ENCODE assay signal across 21 cellular contexts in the genomic region with DNA sequence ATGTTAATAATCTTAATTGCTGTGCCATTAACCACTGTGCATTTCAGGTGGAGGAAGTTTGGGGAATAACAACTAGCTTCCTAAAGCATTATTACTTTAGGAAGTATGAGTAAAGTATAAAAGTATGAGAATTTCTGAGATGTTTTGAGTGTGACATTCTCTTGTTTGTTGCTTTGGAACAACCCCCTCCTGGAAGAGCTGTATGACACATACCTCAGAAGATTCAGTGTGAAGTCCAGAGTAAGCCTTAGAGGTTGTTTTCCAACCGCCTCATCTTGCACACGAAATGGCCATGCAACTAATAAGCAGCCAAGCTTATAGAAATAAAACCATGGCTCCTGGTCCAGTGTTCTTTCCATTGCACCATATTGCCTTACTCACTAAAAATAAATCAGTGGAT. TPM values are rescaled to one million over a fixed set of nuclear protein-coding genes. Genes with fewer than 3 reads are reported as not detected.
A peak's percentile ranks its signal among the peaks of the same experiment; 100 is the strongest.
DNase-seq lines count a peak whose midpoint lies in the region; ATAC-seq and TF ChIP-seq lines count a peak whose summit lies in the region.
"Had no signal": no experiment of that assay in that cellular context is flagged by ENCODE, and none has a peak within 500 bp of the region (broad histone marks: within the 10 kb centered on the region; RNA-seq: fewer than 3 reads in every experiment).

No MANE protein-coding gene starts in this region.

- H3K36me3 ChIP-seq in BJ (ENCODE audit: control insufficient read depth, insufficient read depth, low read length) (no peaks in the 10 kb centered on the region), MG63 (no peaks in the 10 kb centered on the region), osteoblast (ENCODE audit: insufficient read depth, low read length) (no peaks in the 10 kb centered on the region)
- H3K36me3 ChIP-seq: ascending aorta, esophagus muscularis mucosa had no signal

- H3K27me3 Mint-ChIP-seq in naive thymus-derived CD8-positive, alpha-beta T cell: peaks cover 0 to 4% (median 0%) of the 10 kb centered on the region in 5 donors
- no peaks in the 10 kb centered on the region for H3K27me3 Mint-ChIP-seq in activated T-cell treated with anti-CD3 and anti-CD28 coated beads, Interleukin-2, amount 50 U/mL, for 24 hours
- H3K27me3 Mint-ChIP-seq: activated CD8-positive, alpha-beta memory T cell treated with anti-CD3 and anti-CD28 coated beads, Interleukin-2, amount 10 ng/mL, durations not matched to agents 7 days and 5 days; dendritic cell treated with granulocyte-macrophage colony-stimulating factor and Interleukin-4, amounts not matched to agents 40 ng/mL and 50 ng/mL, for 4 days had no signal

- no peak overlapping the region for H3K4me3 ChIP-seq in BJ (ENCODE audit: low read depth, low read length)
- H3K4me3 ChIP-seq in MG63: no peak overlapping the region
- no peak overlapping the region for H3K4me3 ChIP-seq in osteoblast (ENCODE audit: insufficient read depth, low read length)
- H3K4me3 ChIP-seq: ascending aorta, esophagus muscularis mucosa, skin epidermis, testis had no signal

- H2AFZ ChIP-seq in osteoblast (ENCODE audit: low read length): no peak overlapping the region

- no peak overlapping the region for H3K4me3 Mint-ChIP-seq in naive thymus-derived CD8-positive, alpha-beta T cell
- H3K4me3 Mint-ChIP-seq in activated T-cell treated with anti-CD3 and anti-CD28 coated beads, Interleukin-2, amount 50 U/mL, for 24 hours: no peak overlapping the region
- H3K4me3 Mint-ChIP-seq: activated CD8-positive, alpha-beta memory T cell treated with anti-CD3 and anti-CD28 coated beads, Interleukin-2, amount 10 ng/mL, durations not matched to agents 7 days and 5 days; dendritic cell treated with granulocyte-macrophage colony-stimulating factor and Interleukin-4, amounts not matched to agents 40 ng/mL and 50 ng/mL, for 4 days had no signal

- H3K4me1 Mint-ChIP-seq in naive thymus-derived CD8-positive, alpha-beta T cell: no peaks in the 10 kb centered on the region
- H3K4me1 Mint-ChIP-seq in activated T-cell treated with anti-CD3 and anti-CD28 coated beads, Interleukin-2, amount 50 U/mL, for 24 hours (ENCODE audit: low read depth): no peaks in the 10 kb centered on the region

- peaks cover 29% of the 10 kb centered on the region for H3K4me1 ChIP-seq in osteoblast (ENCODE audit: insufficient read depth, low read length)

- POLR2A ChIA-PET in BJ (lab: Charles Lee): no interaction called here
- POLR2A ChIA-PET in naive thymus-derived CD8-positive, alpha-beta T cell (lab: Charles Lee): no interaction called here

- ATAC-seq in HG02938 (IDR thresholded peaks at IDR 0.05; ENCODE audit: unreplicated experiment) (no peak), GM18858 (IDR thresholded peaks at IDR 0.05; ENCODE audit: unreplicated experiment) (no peak)
- no peak for ATAC-seq in naive thymus-derived CD8-positive, alpha-beta T cell
- ATAC-seq: activated CD4-positive, CD25-positive, alpha-beta regulatory T cell treated with anti-CD3 and anti-CD28 coated beads, Interleukin-2, amount 50 U/mL, for 24 hours; activated CD8-positive, alpha-beta memory T cell treated with anti-CD3 and anti-CD28 coated beads, Interleukin-2, amount 10 ng/mL, durations not matched to agents 7 days and 5 days had no signal

- H4K20me1 ChIP-seq in osteoblast (ENCODE audit: insufficient read depth, low read length): no peaks in the 10 kb centered on the region

- no peak for TF ChIP-seq CTCF in BJ (IDR thresholded peaks at IDR 0.05; ENCODE audit: insufficient read depth, low read depth, low read length)
- no peak for TF ChIP-seq CTCF in osteoblast (IDR thresholded peaks at IDR 0.05; ENCODE audit: extremely low read depth, low read depth, low read length)

- H3K9me3 Mint-ChIP-seq in naive thymus-derived CD8-positive, alpha-beta T cell: no peaks in the 10 kb centered on the region
- no peaks in the 10 kb centered on the region for H3K9me3 Mint-ChIP-seq in activated T-cell treated with anti-CD3 and anti-CD28 coated beads, Interleukin-2, amount 50 U/mL, for 24 hours
- H3K9me3 Mint-ChIP-seq: dendritic cell treated with granulocyte-macrophage colony-stimulating factor and Interleukin-4, amounts not matched to agents 40 ng/mL and 50 ng/mL, for 4 days had no signal

- no peaks in the 10 kb centered on the region for H3K27me3 ChIP-seq in BJ (ENCODE audit: control insufficient read depth, insufficient read depth, low read length)
- no peaks in the 10 kb centered on the region for H3K27me3 ChIP-seq in MG63
- no peaks in the 10 kb centered on the region for H3K27me3 ChIP-seq in osteoblast (ENCODE audit: insufficient read depth, low read length)
- H3K27me3 ChIP-seq: ascending aorta, esophagus muscularis mucosa, testis had no signal

- DNase-seq in BJ (ENCODE audit: low read depth) (peak; percentile 41), MG63 (peak; percentile 4), dedifferentiated amniotic fluid mesenchymal stem cell (ENCODE audit: extremely low spot score) (peak; percentile 70), osteoblast (ENCODE audit: insufficient read length, low spot score, missing footprints) (peak; percentile 58)
- DNase-seq in naive thymus-derived CD8-positive, alpha-beta T cell: no peak
- no peak for DNase-seq in activated T-cell treated with anti-CD3 and anti-CD28 coated beads, Interleukin-2, amount 50 U/mL, for 24 hours
- DNase-seq: activated CD8-positive, alpha-beta memory T cell treated with anti-CD3 and anti-CD28 coated beads, Interleukin-2, amount 10 ng/mL, durations not matched to agents 7 days and 5 days; activated gamma-delta T cell treated with Interleukin-2 at 50 U/mL for 16 hours; C1 segment of cervical spinal cord; KG1; NCI-H1436 treated with DMSO at 0.1 percent for 48 hours; NCI-H345; SHP77; testis had no signal

- CTCF ChIA-PET in BJ (lab: Yijun Ruan, JAX): interaction anchor here (1.1 to 2.0 kb wide), 3 partner anchors 19 to 35 kb away, joined by 3 to 9 read pairs (median 4); no protein-coding TSS in a partner anchor

- peak overlapping the region; percentile 39 for H3K4me2 ChIP-seq in osteoblast (ENCODE audit: insufficient read depth, low read length)

- H3K36me3 Mint-ChIP-seq in naive thymus-derived CD8-positive, alpha-beta T cell: peaks cover 0 to 4% (median 0%) of the 10 kb centered on the region in 3 donors
- H3K36me3 Mint-ChIP-seq in activated T-cell treated with anti-CD3 and anti-CD28 coated beads, Interleukin-2, amount 50 U/mL, for 24 hours (ENCODE audit: low read depth): no peaks in the 10 kb centered on the region
- H3K36me3 Mint-ChIP-seq: activated CD8-positive, alpha-beta memory T cell treated with anti-CD3 and anti-CD28 coated beads, Interleukin-2, amount 10 ng/mL, durations not matched to agents 7 days and 5 days had no signal

- H3K9me3 ChIP-seq in MG63: no peaks in the 10 kb centered on the region
- H3K9me3 ChIP-seq in osteoblast (ENCODE audit: low read depth, low read length): no peaks in the 10 kb centered on the region
- H3K9me3 ChIP-seq: ascending aorta, esophagus muscularis mucosa, testis had no signal

- peak overlapping the region; percentile 36 for H3K27ac ChIP-seq in osteoblast (ENCODE audit: low read depth, low read length)
- H3K27ac ChIP-seq: esophagus muscularis mucosa, skin epidermis, testis had no signal

- H3K79me2 ChIP-seq in osteoblast (ENCODE audit: insufficient read depth, low read length): no peaks in the 10 kb centered on the region

- no peak overlapping the region for H3K27ac Mint-ChIP-seq in naive thymus-derived CD8-positive, alpha-beta T cell
- no peak overlapping the region for H3K27ac Mint-ChIP-seq in activated T-cell treated with anti-CD3 and anti-CD28 coated beads, Interleukin-2, amount 50 U/mL, for 24 hours
- H3K27ac Mint-ChIP-seq: activated CD8-positive, alpha-beta memory T cell treated with anti-CD3 and anti-CD28 coated beads, Interleukin-2, amount 10 ng/mL, durations not matched to agents 7 days and 5 days; dendritic cell treated with granulocyte-macrophage colony-stimulating factor and Interleukin-4, amounts not matched to agents 40 ng/mL and 50 ng/mL, for 4 days had no signal

RNA-seq across cellular contexts. Expression of gene CCDC81, which starts 21.7 kb away (rescaled TPM):
- polyA plus RNA-seq in BJ (2011; rRNA removed): 4.3 and 6.3 TPM in 2 replicates
- 2.9 and 4.4 TPM in 2 replicates for polyA minus RNA-seq in BJ (2011; rRNA and poly(A)+ RNA removed)
- not detected in 2 replicates for total RNA-seq in MG63 (2014; rRNA removed; shearing (Covaris generic); ENCODE audit: low replicate concordance)
- total RNA-seq in osteoblast: 0.36 and 0.88 TPM in 2 replicates
- total RNA-seq in naive thymus-derived CD8-positive, alpha-beta T cell: under 1 TPM; 0.47 to 0.62 TPM
- polyA plus RNA-seq in naive thymus-derived CD8-positive, alpha-beta T cell: under 1 TPM in 2 of 3 donors, not detected in 1; 0.10 to 0.40 TPM

Comparison
In these comparisons a context has a peak if more than half of its experiments do, and no peak if none do; other contexts are left out.
1. DNase-seq: peak in BJ (single experiment), MG63 (single experiment), dedifferentiated amniotic fluid mesenchymal stem cell (single experiment) and osteoblast (single experiment); none in naive thymus-derived CD8-positive, alpha-beta T cell (0 of 10) and activated T-cell treated with anti-CD3 and anti-CD28 coated beads, Interleukin-2, amount 50 U/mL, for 24 hours (single experiment).